20 cellular contexts compared by ENCODE assay signal in genomic region chr14:90695997-90696681, GRCh38.
DNase-seq lines count a peak whose midpoint lies in the region; ATAC-seq and TF ChIP-seq lines count a peak whose summit lies in the region.
"Had no signal": no experiment of that assay in that cellular context is flagged by ENCODE, and none has a peak within 500 bp of the region (broad histone marks: within the 10 kb centered on the region; RNA-seq: fewer than 3 reads in every experiment).

No MANE protein-coding gene starts in this region.

- no peak overlapping the region for H3K14ac ChIP-seq in H9 (ENCODE audit: insufficient read depth, low read length)

- H3K9me3 Mint-ChIP-seq in endothelial cell (ENCODE audit: unreplicated experiment) (no peaks in the 10 kb centered on the region), H9 (no peaks in the 10 kb centered on the region)
- H3K9me3 Mint-ChIP-seq: activated B cell treated with CpG ODN at 0.5 μM for 24 hours, HFFc6, memory B cell had no signal

- H4K20me1 ChIP-seq in H9 (ENCODE audit: control insufficient read depth, insufficient read depth, insufficient read length), result no peaks in the 10 kb centered on the region

- H3K23ac ChIP-seq in H9 (ENCODE audit: insufficient read length, low read depth, low read length), result no peak overlapping the region

- intact Hi-C loops in psoas muscle (cut with DNase I), result loop anchor here (2.0 to 5.0 kb wide), 3 partner anchors 314 to 394 kb away; partner anchors contain the start of gene NRDE2 (in 1 of the 2)

- no peak overlapping the region for H4K5ac ChIP-seq in H9 (ENCODE audit: insufficient read length, low read depth, low read length)

- no peak overlapping the region for H2BK120ac ChIP-seq in H9 (ENCODE audit: low read depth, low read length, poor library complexity, severe bottlenecking)

- no peak overlapping the region for H2BK12ac ChIP-seq in H9 (ENCODE audit: insufficient read length, low read depth, low read length)

- H3K36me3 ChIP-seq in psoas muscle (ENCODE audit: insufficient read depth in 1 of 2, low read depth in 1 of 2), result no peaks in the 10 kb centered on the region
- H3K36me3 ChIP-seq: BE2C, Peyer's patch, spleen had no signal

- 26 to 38% (median 28%) methylated on average over 12 of the region's 12 CpGs for WGBS in psoas muscle, 3 donors
- no CpG with 5 or more reads among the region's 12 CpGs for WGBS in H9 (ENCODE audit: extremely low coverage, insufficient read length, low lambda C conversion rate)

- no peak overlapping the region for H2BK20ac ChIP-seq in H9 (ENCODE audit: low read depth, low read length, poor library complexity, severe bottlenecking)

- no peak overlapping the region for H2AK5ac ChIP-seq in H9 (ENCODE audit: insufficient read length, low read length)

- TF ChIP-seq CTCF in endothelial cell (IDR thresholded peaks at IDR 0.05; ENCODE audit: unreplicated experiment) (no peak), psoas muscle (IDR thresholded peaks at IDR 0.05) (no peak), H9 (conservative IDR thresholded peaks at IDR 0.05) (no peak)

- no peak overlapping the region for H3T11ph ChIP-seq in H9 (ENCODE audit: low read length)

- no peak overlapping the region for H2BK15ac ChIP-seq in H9 (ENCODE audit: low read depth, low read length)

- no peaks in the 10 kb centered on the region for H3K23me2 ChIP-seq in H9 (ENCODE audit: insufficient read length, low read depth, low read length, poor library complexity, severe bottlenecking)

- ATAC-seq in psoas muscle (peak in 3 of 4 donors; percentile 51 to 62 (median 56)), GM21423 (IDR thresholded peaks at IDR 0.05; ENCODE audit: unreplicated experiment) (no peak), GM19452 (IDR thresholded peaks at IDR 0.05; ENCODE audit: unreplicated experiment) (no peak)

- H3K4me2 ChIP-seq in H9 (ENCODE audit: insufficient read depth, insufficient read length, low read length), result no peak overlapping the region

- H4K8ac ChIP-seq in H9 (replicated peaks; ENCODE audit: insufficient read length, low read depth, low read length), result no peak overlapping the region

- H3K4me3 ChIP-seq in psoas muscle, result no peak overlapping the region
- H3K4me3 ChIP-seq: Peyer's patch, spleen had no signal

- H3K56ac ChIP-seq in H9 (ENCODE audit: insufficient read length, low read depth, low read length), result no peak overlapping the region

- no peaks in the 10 kb centered on the region for H3K79me2 ChIP-seq in H9 (ENCODE audit: insufficient read depth, low read length)

- in situ Hi-C loops in G401 (cut with HindIII; ENCODE audit: low sequenced_read_pairs), result no loop called here

- no peak overlapping the region for H2AFZ ChIP-seq in H9 (ENCODE audit: low read length)

- no peak overlapping the region for H3K4ac ChIP-seq in H9 (ENCODE audit: low read depth, low read length)

- H3K4me1 ChIP-seq in psoas muscle (peaks cover 83% of the 10 kb centered on the region), H9 (ENCODE audit: insufficient read depth, low read length) (no peaks in the 10 kb centered on the region)

- H3K27ac ChIP-seq in psoas muscle, result peak overlapping the region; percentile 94
- no peak overlapping the region for H3K27ac ChIP-seq in H9 (ENCODE audit: insufficient read length, low read depth, low read length)
- H3K27ac ChIP-seq: epithelial cell of prostate had no signal

- no peaks in the 10 kb centered on the region for H3K27me3 Mint-ChIP-seq in endothelial cell (ENCODE audit: unreplicated experiment)
- H3K27me3 Mint-ChIP-seq in H9 (ENCODE audit: low read depth), result no peaks in the 10 kb centered on the region
- H3K27me3 Mint-ChIP-seq: activated B cell treated with CpG ODN at 0.5 μM for 24 hours had no signal

- H3K9ac ChIP-seq in H9 (ENCODE audit: extremely low read depth, insufficient read length, low read length), result no peak overlapping the region

- DNase-seq in G401 (ENCODE audit: low spot score) (peak; percentile 58), NCI-H69 (lab: John Stamatoyannopoulos, UW) (peak; percentile 54), endothelial cell (ENCODE audit: low spot score) (no peak), psoas muscle (peak in 1 of 2 donors; percentile 59), H9 (no peak), AG08396 (ENCODE audit: low spot score) (no peak)
- DNase-seq: activated B cell treated with CpG ODN at 0.5 μM for 24 hours; BE2C; HFFc6; IMR-90; NCI-H1105; NCI-H524 treated with DMSO at 0.1 percent for 48 hours; nucleus accumbens; Peyer's patch; spleen; stimulated activated naive CD4-positive, alpha-beta T cell had no signal

- no peaks in the 10 kb centered on the region for H3K36me3 Mint-ChIP-seq in endothelial cell (ENCODE audit: low read depth, unreplicated experiment)
- no peaks in the 10 kb centered on the region; a peak in 1 of 7 replicates for H3K36me3 Mint-ChIP-seq in H9 (ENCODE audit: insufficient read depth in 1 of 3, low read depth in 3 of 3)
- H3K36me3 Mint-ChIP-seq: memory B cell had no signal

- H3K4me1 Mint-ChIP-seq in endothelial cell (ENCODE audit: unreplicated experiment) (peaks cover 45% of the 10 kb centered on the region), H9 (peaks cover 8 to 16% of the 10 kb centered on the region in 2 experiments)

- peak overlapping the region; percentile 68 for H3K27ac Mint-ChIP-seq in endothelial cell (ENCODE audit: unreplicated experiment)
- peak overlapping the region in 1 of 3 experiments; percentile 76; a peak in 3 of 7 replicates for H3K27ac Mint-ChIP-seq in H9
- H3K27ac Mint-ChIP-seq: activated B cell treated with CpG ODN at 0.5 μM for 24 hours, HFFc6, memory B cell had no signal

- H3K4me3 Mint-ChIP-seq in endothelial cell (ENCODE audit: unreplicated experiment), result no peak overlapping the region
- H3K4me3 Mint-ChIP-seq in H9, result no peak overlapping the region
- H3K4me3 Mint-ChIP-seq: activated B cell treated with CpG ODN at 0.5 μM for 24 hours, HFFc6, memory B cell had no signal

- H3K27me3 ChIP-seq in psoas muscle (ENCODE audit: insufficient read depth in 3 of 3, low read length in 2 of 3) (no peaks in the 10 kb centered on the region), H9 (ENCODE audit: insufficient read depth, low read length) (no peaks in the 10 kb centered on the region)
- H3K27me3 ChIP-seq: BE2C, Peyer's patch, spleen had no signal

- no peak overlapping the region for H2BK5ac ChIP-seq in H9 (ENCODE audit: insufficient read length, low read length)

- no peak overlapping the region for H3K18ac ChIP-seq in H9 (ENCODE audit: insufficient read length, low read depth, low read length)

- H4K91ac ChIP-seq in H9 (ENCODE audit: insufficient read length, low read depth, low read length), result no peak overlapping the region

- H3K9me3 ChIP-seq in psoas muscle (no peaks in the 10 kb centered on the region), H9 (ENCODE audit: control insufficient read depth, low read depth, low read length) (no peaks in the 10 kb centered on the region)
- H3K9me3 ChIP-seq: BE2C, Peyer's patch, spleen had no signal

- no peaks in the 10 kb centered on the region for H3K79me1 ChIP-seq in H9 (ENCODE audit: insufficient read depth, low read depth, low read length, poor library complexity, severe bottlenecking)

Comparison
In these comparisons a context has a peak if more than half of its experiments do, and no peak if none do; other contexts are left out.
1. DNase-seq: peak in G401 (single experiment) and NCI-H69 (single experiment); none in endothelial cell (single experiment), H9 (single experiment) and AG08396 (single experiment).
2. ATAC-seq: peak in psoas muscle (3 of 4); none in GM21423 (single experiment) and GM19452 (single experiment).